Comparison of ENCODE assay signal across 13 cellular contexts in genomic region chr11:43922295-43922648, GRCh38. TPM values are rescaled to one million over a fixed set of nuclear protein-coding genes. Genes with fewer than 3 reads are reported as not detected.
A peak's percentile ranks its signal among the peaks of the same experiment; 100 is the strongest.
DNase-seq lines count a peak whose midpoint lies in the region; ATAC-seq and TF ChIP-seq lines count a peak whose summit lies in the region.
"Had no signal": no experiment of that assay in that cellular context is flagged by ENCODE, and none has a peak within 500 bp of the region (broad histone marks: within the 10 kb centered on the region; RNA-seq: fewer than 3 reads in every experiment).

No MANE protein-coding gene starts in this region.

- DNase-seq in heart left ventricle (no peak), Right ventricle myocardium inferior (ENCODE audit: missing footprints) (no peak), ecto neural progenitor cell (ENCODE audit: low spot score) (peak; percentile 42), osteocyte (ENCODE audit: extremely low spot score, unreplicated experiment) (peak; percentile 32), upper lobe of right lung (no peak), iPS-NIHi11 (ENCODE audit: low spot score) (no peak)
- DNase-seq in activated CD8-positive, alpha-beta memory T cell treated with anti-CD3 and anti-CD28 coated beads, Interleukin-2, amount 50 U/mL, for 4 hours = no peak
- DNase-seq: activated CD8-positive, alpha-beta memory T cell treated with anti-CD3 and anti-CD28 coated beads for 24 hours; activated naive CD4-positive, alpha-beta T cell treated with Interleukin-2 at 50 U/mL for 16 hours; COR-L47; NCI-H1092 had no signal

- peaks cover 24% of the 10 kb centered on the region for H3K36me3 Mint-ChIP-seq in osteocyte (ENCODE audit: unreplicated experiment)

- no peak for TF ChIP-seq POLR2A in heart left ventricle (IDR thresholded peaks at IDR 0.05)

- no peaks in the 10 kb centered on the region for H3K27me3 Mint-ChIP-seq in osteocyte (ENCODE audit: unreplicated experiment)

- H3K9me3 ChIP-seq in heart left ventricle = no peaks in the 10 kb centered on the region
- no peaks in the 10 kb centered on the region for H3K9me3 ChIP-seq in upper lobe of right lung

- no peaks in the 10 kb centered on the region for H3K27me3 ChIP-seq in heart left ventricle
- no peaks in the 10 kb centered on the region for H3K27me3 ChIP-seq in upper lobe of right lung

- intact Hi-C loops in heart left ventricle (cut with DNase I) (no loop called here), Right ventricle myocardium inferior (cut with DNase I) (no loop called here), upper lobe of right lung (cut with DNase I) (no loop called here)

- no peaks in the 10 kb centered on the region for H3K9me3 Mint-ChIP-seq in osteocyte (ENCODE audit: unreplicated experiment)

- no peak overlapping the region for H3K4me3 ChIP-seq in heart left ventricle
- no peak overlapping the region for H3K4me3 ChIP-seq in upper lobe of right lung

- H3K4me3 Mint-ChIP-seq in osteocyte (ENCODE audit: unreplicated experiment) = no peak overlapping the region

- TF ChIP-seq CTCF in heart left ventricle (IDR thresholded peaks at IDR 0.05) (no peak), osteocyte (IDR thresholded peaks at IDR 0.05) (no peak), upper lobe of right lung (IDR thresholded peaks at IDR 0.05) (no peak)

- WGBS in heart left ventricle, 4 donors = 60 to 95% (median 90%) methylated on average over 1 to 3 of the region's 3 CpGs

- H3K36me3 ChIP-seq in heart left ventricle (peaks cover 0 to 49% (median 40%) of the 10 kb centered on the region in 9 donors), upper lobe of right lung (peaks cover 21% of the 10 kb centered on the region)

- H3K4me1 ChIP-seq in heart left ventricle (peaks cover 3 to 77% (median 32%) of the 10 kb centered on the region in 12 donors), upper lobe of right lung (peaks cover 27% of the 10 kb centered on the region)

- ATAC-seq in heart left ventricle (no peak), Right ventricle myocardium inferior (no peak), upper lobe of right lung (no peak), GM21737 (IDR thresholded peaks at IDR 0.05; ENCODE audit: unreplicated experiment) (no peak)

- H3K27ac ChIP-seq in heart left ventricle (peak overlapping the region in 7 of 12 donors; percentile 55 to 88 (median 80)), upper lobe of right lung (peak overlapping the region; percentile 65)

- no peak overlapping the region for H3K27ac Mint-ChIP-seq in osteocyte (ENCODE audit: unreplicated experiment)

- H3K4me1 Mint-ChIP-seq in osteocyte (ENCODE audit: unreplicated experiment) = peaks cover 31% of the 10 kb centered on the region

RNA-seq across cellular contexts. Expression of gene C11orf96, which starts 20.2 kb away (rescaled TPM):
- 100 to 1,000 TPM in 1 of 9 donors, 10 to 100 TPM in 7, 1 to 10 TPM in 1; 9.6 to 109 (median 18.1) TPM for total RNA-seq in heart left ventricle
- 10 to 100 TPM in 1 of 2 donors, 1 to 10 TPM in 1; 7.9 to 18.5 TPM for polyA plus RNA-seq in heart left ventricle
- total RNA-seq in Right ventricle myocardium inferior = 19.8 TPM
- 1.1 and 1.2 TPM in 2 replicates for total RNA-seq in osteocyte
- 139 TPM for total RNA-seq in upper lobe of right lung
- total RNA-seq: HT-29 had no signal

RNA-seq across cellular contexts. Expression of gene ALKBH3, which starts 41.6 kb away (rescaled TPM):
- total RNA-seq in heart left ventricle (10 to 100 TPM; 13.1 to 24.7 (median 19.5) TPM), Right ventricle myocardium inferior (14.2 TPM), osteocyte (32.4 and 39.6 TPM in 2 replicates), upper lobe of right lung (27.7 TPM)
- polyA plus RNA-seq in heart left ventricle = 10 to 100 TPM; 20.5 to 22.4 TPM

Comparison
In these comparisons a context has a peak if more than half of its experiments do, and no peak if none do; other contexts are left out.
1. DNase-seq: peak in ecto neural progenitor cell (single experiment) and osteocyte (single experiment); none in heart left ventricle (0 of 5), Right ventricle myocardium inferior (single experiment), upper lobe of right lung (single experiment), iPS-NIHi11 (single experiment) and activated CD8-positive, alpha-beta memory T cell treated with anti-CD3 and anti-CD28 coated beads, Interleukin-2, amount 50 U/mL, for 4 hours (single experiment).